Comparison of ENCODE assay signal across 9 cellular contexts in the genomic region with DNA sequence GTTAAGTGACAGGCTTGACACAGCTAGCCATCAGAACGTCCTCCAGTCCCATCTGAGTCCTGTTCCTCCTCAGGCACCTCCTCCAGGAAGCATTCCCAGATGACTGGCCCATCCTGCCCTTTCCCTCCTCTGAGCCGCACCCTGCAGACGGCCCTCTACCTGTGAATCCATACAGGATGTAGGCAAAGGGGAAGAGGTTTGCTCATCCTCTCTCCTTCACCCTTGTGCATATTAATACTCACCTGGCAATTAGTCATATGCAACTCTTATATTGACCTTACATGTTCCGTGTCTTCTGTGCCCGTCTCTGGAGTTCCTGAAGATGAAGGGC.
DNase-seq lines count a peak whose midpoint lies in the region; ATAC-seq and TF ChIP-seq lines count a peak whose summit lies in the region.
"Had no signal": no experiment of that assay in that cellular context is flagged by ENCODE, and none has a peak within 500 bp of the region (broad histone marks: within the 10 kb centered on the region; RNA-seq: fewer than 3 reads in every experiment).

No MANE protein-coding gene starts in this region.

- POLR2A ChIA-PET in AG04450 (lab: Yijun Ruan, JAX), result interaction anchor here (0.8 to 1.4 kb wide), 6 partner anchors 16 to 51 kb away, joined by 3 to 6 read pairs (median 4); no protein-coding TSS in a partner anchor

- no peak overlapping the region for H2AFZ ChIP-seq in GM23248

- in situ Hi-C loops in GM23248 (cut with MboI), result no loop called here

- no peaks in the 10 kb centered on the region for H4K20me1 ChIP-seq in GM23248 (ENCODE audit: insufficient read depth)

- peak overlapping the region; percentile 98 for H3K27ac ChIP-seq in AG04450 (ENCODE audit: low read depth, low read length)
- peak overlapping the region; percentile 97 for H3K27ac ChIP-seq in GM23248
- H3K27ac ChIP-seq in breast epithelium, result peak overlapping the region; percentile 89 to 96

- no peak for TF ChIP-seq CTCF in AG04450 (IDR thresholded peaks at IDR 0.05; ENCODE audit: low read depth, low read length)
- no peak for TF ChIP-seq CTCF in breast epithelium (IDR thresholded peaks at IDR 0.05)
- TF ChIP-seq CTCF in omental fat pad (IDR thresholded peaks at IDR 0.05), result no peak

- H3K4me3 ChIP-seq in AG04450 (ENCODE audit: low read depth, low read length) (no peak overlapping the region), GM23248 (no peak overlapping the region), breast epithelium (no peak overlapping the region)

- H3K79me2 ChIP-seq in GM23248 (ENCODE audit: insufficient read depth), result peaks cover 81% of the 10 kb centered on the region

- no peaks in the 10 kb centered on the region for H3K9me2 ChIP-seq in GM23248 (ENCODE audit: insufficient read depth)

- H3K36me3 ChIP-seq in GM23248 (ENCODE audit: low read depth) (no peaks in the 10 kb centered on the region), breast epithelium (no peaks in the 10 kb centered on the region)

- peaks cover 0 to 12% of the 10 kb centered on the region in 2 donors for H3K36me3 Mint-ChIP-seq in naive B cell

- ATAC-seq in naive B cell (ENCODE audit: low read depth in 2 of 2) (no peak), omental fat pad (ENCODE audit: low FRiP score) (no peak), HG02840 (IDR thresholded peaks at IDR 0.05; ENCODE audit: low FRiP score, unreplicated experiment) (no peak)

- H3K9me3 ChIP-seq in AG04450 (ENCODE audit: control insufficient read depth, insufficient read depth, low read length) (no peaks in the 10 kb centered on the region), GM23248 (ENCODE audit: low read depth) (no peaks in the 10 kb centered on the region), breast epithelium (no peaks in the 10 kb centered on the region)

- peak overlapping the region; percentile 67 for H3K9ac ChIP-seq in GM23248

- peaks cover 74% of the 10 kb centered on the region for H3F3A ChIP-seq in GM23248 (ENCODE audit: insufficient read depth)

- peak overlapping the region in 5 of 6 donors; percentile 24 to 82 (median 76) for H3K27ac Mint-ChIP-seq in naive B cell

- intact Hi-C loops in breast epithelium (cut with DNase I; ENCODE audit: low total_unique reads), result no loop called here

- DNase-seq in AG04450 (ENCODE audit: low read depth, low spot score), result no peak
- no peak for DNase-seq in GM23248
- DNase-seq in breast epithelium (ENCODE audit: low spot score in 2 of 2), result no peak
- DNase-seq in naive B cell, result no peak
- DNase-seq in omental fat pad (ENCODE audit: low spot score), result no peak
- no peak for DNase-seq in dedifferentiated amniotic fluid mesenchymal stem cell (ENCODE audit: extremely low spot score)
- DNase-seq in NCI-H187 treated with DMSO at 0.1 percent for 48 hours (lab: John Stamatoyannopoulos, UW), result no peak
- DNase-seq: left ventricle myocardium superior had no signal

- H3K4me1 Mint-ChIP-seq in naive B cell, result peaks cover 66 to 92% (median 92%) of the 10 kb centered on the region in 3 donors

- H3K27me3 ChIP-seq in AG04450 (ENCODE audit: control insufficient read depth, insufficient read depth, low read length), result no peaks in the 10 kb centered on the region
- H3K27me3 ChIP-seq in GM23248 (replicated peaks; ENCODE audit: insufficient read depth), result no peaks in the 10 kb centered on the region
- no peaks in the 10 kb centered on the region for H3K27me3 ChIP-seq in breast epithelium

- peak overlapping the region; percentile 19 for H3K4me2 ChIP-seq in GM23248 (ENCODE audit: unreplicated experiment)

- H3K27me3 Mint-ChIP-seq in naive B cell, result no peaks in the 10 kb centered on the region

- CTCF ChIA-PET in AG04450 (lab: Charles Lee), result no interaction called here

- no peak for TF ChIP-seq POLR2A in breast epithelium (IDR thresholded peaks at IDR 0.05)

- peak overlapping the region in 2 of 8 donors; percentile 37 to 47 for H3K4me3 Mint-ChIP-seq in naive B cell

- peaks cover 73% of the 10 kb centered on the region for H3K4me1 ChIP-seq in GM23248 (ENCODE audit: insufficient read depth)
- H3K4me1 ChIP-seq in breast epithelium, result peaks cover 5 to 21% of the 10 kb centered on the region in 2 donors

- no peaks in the 10 kb centered on the region for H3K9me3 Mint-ChIP-seq in naive B cell

- 88 to 92% methylated on average over 5 of the region's 5 CpGs for WGBS in GM23248 (ENCODE audit: low coverage in 1 of 2, low lambda C conversion rate in 2 of 2, missing lambda C conversion rate in 2 of 2), 2 experiments
